ENCODE assay signal across 16 cellular contexts in the genomic region with DNA sequence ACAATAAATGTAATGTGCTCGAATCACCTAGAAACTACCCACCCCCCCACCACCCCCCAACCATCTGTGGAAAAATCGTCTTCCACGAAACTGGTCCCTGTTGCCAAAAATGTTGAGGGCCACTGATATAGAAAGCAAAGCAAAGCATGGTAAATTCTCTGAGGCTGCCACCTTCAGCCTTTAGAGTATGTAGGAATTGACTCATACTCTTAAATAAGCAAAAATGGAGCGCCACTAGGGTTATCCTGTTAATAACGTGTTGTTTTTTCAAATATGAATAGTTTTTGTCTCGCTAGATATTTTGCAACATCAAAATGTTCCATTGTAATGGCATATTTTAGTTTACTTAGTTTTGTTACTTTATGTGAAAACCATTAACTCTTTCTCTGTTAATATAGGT. TPM values are rescaled to one million over a fixed set of nuclear protein-coding genes. Genes with fewer than 3 reads are reported as not detected.
A peak's percentile ranks its signal among the peaks of the same experiment; 100 is the strongest.
DNase-seq lines count a peak whose midpoint lies in the region; TF ChIP-seq lines count a peak whose summit lies in the region.
"Had no signal": no experiment of that assay in that cellular context is flagged by ENCODE, and none has a peak within 500 bp of the region (broad histone marks: within the 10 kb centered on the region; RNA-seq: fewer than 3 reads in every experiment).

No MANE protein-coding gene starts in this region.

- TF ChIP-seq CTCF in brain microvascular endothelial cell (IDR thresholded peaks at IDR 0.05; ENCODE audit: low read depth, low read length, missing control alignments) (no peak), osteoblast (IDR thresholded peaks at IDR 0.05; ENCODE audit: extremely low read depth, low read depth, low read length) (no peak), RWPE1 (conservative IDR thresholded peaks at IDR 0.05; ENCODE audit: low read depth) (no peak)

- no peak overlapping the region for H3K4me3 Mint-ChIP-seq in activated naive CD8-positive, alpha-beta T cell
- no peak overlapping the region for H3K4me3 Mint-ChIP-seq in activated naive CD8-positive, alpha-beta T cell treated with anti-CD3 and anti-CD28 coated beads for 36 hours
- H3K4me3 Mint-ChIP-seq: CD4-positive, alpha-beta T cell; GM23338; H9 had no signal

- H3K36me3 ChIP-seq in brain microvascular endothelial cell (replicated peaks) (peaks cover 83% of the 10 kb centered on the region), osteoblast (ENCODE audit: insufficient read depth, low read length) (peaks cover 81% of the 10 kb centered on the region)

- peaks cover 14% of the 10 kb centered on the region for H3K36me3 Mint-ChIP-seq in activated naive CD8-positive, alpha-beta T cell
- peaks cover 17% of the 10 kb centered on the region for H3K36me3 Mint-ChIP-seq in activated naive CD8-positive, alpha-beta T cell treated with anti-CD3 and anti-CD28 coated beads for 36 hours

- peaks cover 35% of the 10 kb centered on the region for H3K4me1 ChIP-seq in osteoblast (ENCODE audit: insufficient read depth, low read length)

- H3K27ac ChIP-seq in brain microvascular endothelial cell (no peak overlapping the region), osteoblast (ENCODE audit: low read depth, low read length) (peak overlapping the region; percentile 87), RWPE1 (no peak overlapping the region)

- H4K20me1 ChIP-seq in osteoblast (ENCODE audit: insufficient read depth, low read length): peaks cover 9% of the 10 kb centered on the region

- H3K4me2 ChIP-seq in osteoblast (ENCODE audit: insufficient read depth, low read length): no peak overlapping the region
- H3K4me2 ChIP-seq: GM23338 had no signal

- no peaks in the 10 kb centered on the region for H3K9me3 ChIP-seq in osteoblast (ENCODE audit: low read depth, low read length)

- H3K27me3 ChIP-seq in brain microvascular endothelial cell (replicated peaks): no peaks in the 10 kb centered on the region
- no peaks in the 10 kb centered on the region for H3K27me3 ChIP-seq in osteoblast (ENCODE audit: insufficient read depth, low read length)

- in situ Hi-C loops in brain microvascular endothelial cell (cut with HindIII; ENCODE audit: low pct_ligation_motif_present, low sequenced_read_pairs): loop anchor here (10.0 kb wide), 1 partner anchor 52 kb away; no protein-coding TSS in a partner anchor

- H3K27ac Mint-ChIP-seq in activated naive CD8-positive, alpha-beta T cell: peak overlapping the region; percentile 28
- H3K27ac Mint-ChIP-seq in activated naive CD8-positive, alpha-beta T cell treated with anti-CD3 and anti-CD28 coated beads for 36 hours: no peak overlapping the region
- H3K27ac Mint-ChIP-seq: CD4-positive, alpha-beta T cell; GM23338; H9 had no signal

- H3K4me3 ChIP-seq in brain microvascular endothelial cell (ENCODE audit: low read depth, low read length) (no peak overlapping the region), osteoblast (ENCODE audit: insufficient read depth, low read length) (no peak overlapping the region)
- H3K4me3 ChIP-seq: GM23338 had no signal

- CTCF ChIA-PET in RWPE1 (lab: Yijun Ruan, JAX): no interaction called here

- POLR2A ChIA-PET in RWPE1 (lab: Yijun Ruan, JAX; ENCODE audit: low non-redundant PET): no interaction called here

- DNase-seq in activated naive CD8-positive, alpha-beta T cell treated with anti-CD3 and anti-CD28 coated beads for 36 hours: no peak
- DNase-seq in brain microvascular endothelial cell: peak; percentile 32
- no peak for DNase-seq in osteoblast (ENCODE audit: insufficient read length, low spot score, missing footprints)
- no peak for DNase-seq in NCI-H69 (lab: John Stamatoyannopoulos, UW)
- DNase-seq in RWPE1 (ENCODE audit: low spot score): no peak
- DNase-seq in pons (ENCODE audit: low spot score): no peak
- DNase-seq: 8988T; ACHN; C1 segment of cervical spinal cord; Calu3; CD4-positive, alpha-beta T cell; DMS 273 treated with DMSO at 0.1 percent for 48 hours; H9; IMR-90 had no signal

- H2AFZ ChIP-seq in osteoblast (ENCODE audit: low read length): no peak overlapping the region
- H2AFZ ChIP-seq: GM23338 had no signal

- H3K4me1 Mint-ChIP-seq in activated naive CD8-positive, alpha-beta T cell (ENCODE audit: low read depth): peaks cover 2% of the 10 kb centered on the region
- H3K4me1 Mint-ChIP-seq in activated naive CD8-positive, alpha-beta T cell treated with anti-CD3 and anti-CD28 coated beads for 36 hours: peaks cover 4% of the 10 kb centered on the region
- H3K4me1 Mint-ChIP-seq: GM23338, H9 had no signal

- H3K9me3 Mint-ChIP-seq in activated naive CD8-positive, alpha-beta T cell (ENCODE audit: low read depth): no peaks in the 10 kb centered on the region
- H3K9me3 Mint-ChIP-seq in activated naive CD8-positive, alpha-beta T cell treated with anti-CD3 and anti-CD28 coated beads for 36 hours: no peaks in the 10 kb centered on the region
- H3K9me3 Mint-ChIP-seq: CD4-positive, alpha-beta T cell; GM23338; H9 had no signal

- peaks cover 72% of the 10 kb centered on the region for H3K79me2 ChIP-seq in osteoblast (ENCODE audit: insufficient read depth, low read length)

- no peaks in the 10 kb centered on the region for H3K27me3 Mint-ChIP-seq in activated naive CD8-positive, alpha-beta T cell
- H3K27me3 Mint-ChIP-seq in activated naive CD8-positive, alpha-beta T cell treated with anti-CD3 and anti-CD28 coated beads for 36 hours: no peaks in the 10 kb centered on the region
- H3K27me3 Mint-ChIP-seq: CD4-positive, alpha-beta T cell had no signal

RNA-seq across cellular contexts. Expression of gene DYNC1H1, which starts 18.2 kb away (rescaled TPM):
- total RNA-seq in activated naive CD8-positive, alpha-beta T cell treated with anti-CD3 and anti-CD28 coated beads for 36 hours: 100 to 1,000 TPM; 216 to 227 TPM
- 332 and 340 TPM in 2 replicates for total RNA-seq in osteoblast
